Comparison of ENCODE assay signal across 12 cellular contexts in the genomic region with DNA sequence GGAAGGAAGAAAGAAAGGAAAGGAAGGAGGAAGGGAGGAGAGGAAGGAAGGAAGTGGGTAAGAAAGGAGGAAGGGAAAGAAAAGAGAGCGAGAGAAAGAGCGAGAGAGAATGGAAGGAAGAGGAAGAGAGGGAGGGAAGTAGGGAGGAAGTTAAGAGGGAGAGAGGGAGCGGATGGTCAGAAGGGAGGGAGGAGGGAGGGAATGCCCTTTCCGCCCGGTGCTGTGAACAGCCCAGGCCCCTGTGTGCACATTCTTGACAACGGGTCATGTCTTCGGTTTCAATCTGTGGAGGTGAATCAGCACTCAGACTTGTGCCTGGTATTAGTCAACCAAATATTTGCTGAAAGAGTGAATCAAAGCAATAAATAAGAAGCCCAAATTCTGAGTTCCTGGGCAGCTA. TPM values are rescaled to one million over a fixed set of nuclear protein-coding genes. Genes with fewer than 3 reads are reported as not detected.
A peak's percentile ranks its signal among the peaks of the same experiment; 100 is the strongest.
DNase-seq lines count a peak whose midpoint lies in the region; ATAC-seq, FAIRE-seq and TF ChIP-seq lines count a peak whose summit lies in the region.
"Had no signal": no experiment of that assay in that cellular context is flagged by ENCODE, and none has a peak within 500 bp of the region (broad histone marks: within the 10 kb centered on the region; RNA-seq: fewer than 3 reads in every experiment).

No MANE protein-coding gene starts in this region.

- H3K4me1 ChIP-seq in heart left ventricle: no peaks in the 10 kb centered on the region

- 31 to 39% (median 32%) methylated on average over 7 of the region's 7 CpGs for WGBS in heart left ventricle, 4 donors

- no peaks in the 10 kb centered on the region for H3K36me3 ChIP-seq in heart left ventricle
- H3K36me3 ChIP-seq: BLaER1 treated with 17β-estradiol and CSF1 and Interleukin-3, amounts not matched to agents 10 nM and 100 nM had no signal

- ATAC-seq in left cardiac atrium (peak; percentile 30 to 78), heart left ventricle (no peak)

- H3K4me3 ChIP-seq in heart left ventricle: no peak overlapping the region
- H3K4me3 ChIP-seq: BLaER1 treated with 17β-estradiol and CSF1 and Interleukin-3, amounts not matched to agents 10 nM and 100 nM had no signal

- H3K27me3 ChIP-seq in heart left ventricle: peaks cover 0 to 22% (median 0%) of the 10 kb centered on the region in 9 donors
- H3K27me3 ChIP-seq: BLaER1 treated with 17β-estradiol and CSF1 and Interleukin-3, amounts not matched to agents 10 nM and 100 nM had no signal

- no peaks in the 10 kb centered on the region for H3K9me3 ChIP-seq in heart left ventricle

- no peak for TF ChIP-seq CTCF in heart left ventricle (IDR thresholded peaks at IDR 0.05)

- FAIRE-seq in GM19239 (lab: Jason Lieb, UNC): no peak
- FAIRE-seq: GM18507 had no signal

- no peak for DNase-seq in left cardiac atrium
- no peak for DNase-seq in heart left ventricle
- peak; percentile 96 for DNase-seq in amniotic epithelial cell (ENCODE audit: low read depth)
- DNase-seq in iPS-NIHi7 (ENCODE audit: extremely low spot score): peak; percentile 54
- DNase-seq in HuH-7.5 (ENCODE audit: low spot score): no peak
- DNase-seq in activated CD4-positive, alpha-beta T cell treated with anti-CD3 and anti-CD28 coated beads for 1 hour: no peak
- no peak for DNase-seq in NOMO-1 treated with DMSO at 0.1 percent for 48 hours (lab: John Stamatoyannopoulos, UW; ENCODE audit: unreplicated experiment)
- DNase-seq in GM19239 (ENCODE audit: insufficient read length, low spot score): no peak
- DNase-seq: KG1; NK-92 treated with Interleukin-12 subunit alpha and Interleukin-12 subunit beta, amount 100 ng/mL, for 24 hours had no signal

- TF ChIP-seq POLR2A in heart left ventricle (IDR thresholded peaks at IDR 0.05): no peak

- intact Hi-C loops in left cardiac atrium (cut with DNase I) (no loop called here), heart left ventricle (cut with DNase I) (loop anchor here in 1 of 10 donors (10.0 kb wide), 1 partner anchor 62 kb away; no protein-coding TSS in a partner anchor)

- H3K27ac ChIP-seq in heart left ventricle: peak overlapping the region in 1 of 12 donors; percentile 73
- H3K27ac ChIP-seq: BLaER1 treated with 17β-estradiol and CSF1 and Interleukin-3, amounts not matched to agents 10 nM and 100 nM had no signal

RNA-seq across cellular contexts. Expression of gene PRUNE2, which starts 39.2 kb away (rescaled TPM):
- total RNA-seq in left cardiac atrium (10 to 100 TPM; 33.1 to 37.5 TPM), heart left ventricle (1 to 10 TPM in 6 of 9 donors, under 1 TPM in 3; 0.51 to 7.7 (median 2.6) TPM)
- under 1 TPM; 0.65 to 0.71 TPM for polyA plus RNA-seq in heart left ventricle

Comparison
In these comparisons a context has a peak if more than half of its experiments do, and no peak if none do; other contexts are left out.
1. ATAC-seq: peak in left cardiac atrium (2 of 2); none in heart left ventricle (0 of 4).
2. DNase-seq: peak in amniotic epithelial cell (single experiment) and iPS-NIHi7 (single experiment); none in left cardiac atrium (single experiment), heart left ventricle (0 of 5), HuH-7.5 (single experiment), activated CD4-positive, alpha-beta T cell treated with anti-CD3 and anti-CD28 coated beads for 1 hour (single experiment), NOMO-1 treated with DMSO at 0.1 percent for 48 hours (single experiment) and GM19239 (single experiment).